14 cellular contexts compared by ENCODE assay signal in genomic region chr14:101001311-101002069, GRCh38.
DNase-seq lines count a peak whose midpoint lies in the region; ATAC-seq, FAIRE-seq and TF ChIP-seq lines count a peak whose summit lies in the region.
"Had no signal": no experiment of that assay in that cellular context is flagged by ENCODE, and none has a peak within 500 bp of the region (broad histone marks: within the 10 kb centered on the region; RNA-seq: fewer than 3 reads in every experiment).

No MANE protein-coding gene starts in this region.

- no peak for FAIRE-seq in kidney (lab: Jason Lieb, UNC)
- FAIRE-seq: keratinocyte had no signal

- DNase-seq in AG08395 (ENCODE audit: low spot score) (peak; percentile 51), GM04504 (ENCODE audit: low read depth) (peak; percentile 38), astrocyte of the spinal cord (ENCODE audit: low read depth, low spot score) (peak; percentile 44), kidney (peak; percentile 26)
- DNase-seq: activated T-cell treated with anti-CD3 and anti-CD28 coated beads, Interleukin-2, amount 50 U/mL, for 1 hour; CD8-positive, alpha-beta T cell; NCI-H2227 treated with DMSO at 0.1 percent for 48 hours had no signal

- intact Hi-C loops in kidney (cut with DNase I): no loop called here

- no peak overlapping the region for H3K27ac ChIP-seq in kidney (ENCODE audit: low read depth in 2 of 2, low read length in 2 of 2)

- no peaks in the 10 kb centered on the region for H3K9me3 ChIP-seq in kidney (ENCODE audit: control insufficient read depth in 1 of 2, low read length in 2 of 2)
- H3K9me3 ChIP-seq: breast epithelium, HAP-1 had no signal

- TF ChIP-seq CTCF in astrocyte of the spinal cord (IDR thresholded peaks at IDR 0.05; ENCODE audit: low read depth, low read length) (no peak), kidney (IDR thresholded peaks at IDR 0.05; ENCODE audit: borderline replicate concordance, extremely low read depth, insufficient read depth) (no peak)

- ATAC-seq in HG02938 (IDR thresholded peaks at IDR 0.05; ENCODE audit: unreplicated experiment) (no peak), GM18502 (IDR thresholded peaks at IDR 0.05; ENCODE audit: poor library complexity, unreplicated experiment) (no peak), GM19452 (IDR thresholded peaks at IDR 0.05; ENCODE audit: unreplicated experiment) (no peak), GM21576 (IDR thresholded peaks at IDR 0.05; ENCODE audit: unreplicated experiment) (no peak)
- ATAC-seq: CD8-positive, alpha-beta T cell had no signal

- in situ Hi-C loops in astrocyte of the spinal cord (cut with HindIII; ENCODE audit: low sequenced_read_pairs): no loop called here

- H3K4me3 ChIP-seq in astrocyte of the spinal cord (ENCODE audit: low read depth, low read length): no peak overlapping the region
- no peak overlapping the region for H3K4me3 ChIP-seq in kidney (ENCODE audit: low read length in 2 of 2)
- H3K4me3 ChIP-seq: breast epithelium, HAP-1 had no signal

- H3K4me1 ChIP-seq in kidney (ENCODE audit: control insufficient read depth in 1 of 2, insufficient read depth in 1 of 2, low read depth in 1 of 2, low read length in 2 of 2): no peaks in the 10 kb centered on the region
- H3K4me1 ChIP-seq: HAP-1 had no signal

- no peaks in the 10 kb centered on the region for H3K36me3 ChIP-seq in kidney (ENCODE audit: control insufficient read depth in 1 of 2, insufficient read depth in 2 of 2, low read length in 2 of 2)
- H3K36me3 ChIP-seq: breast epithelium, HAP-1 had no signal

- no peak overlapping the region for H3K9ac ChIP-seq in kidney (ENCODE audit: low read length in 2 of 2)
